Comparison of ENCODE assay signal across 13 cellular contexts in the genomic region with DNA sequence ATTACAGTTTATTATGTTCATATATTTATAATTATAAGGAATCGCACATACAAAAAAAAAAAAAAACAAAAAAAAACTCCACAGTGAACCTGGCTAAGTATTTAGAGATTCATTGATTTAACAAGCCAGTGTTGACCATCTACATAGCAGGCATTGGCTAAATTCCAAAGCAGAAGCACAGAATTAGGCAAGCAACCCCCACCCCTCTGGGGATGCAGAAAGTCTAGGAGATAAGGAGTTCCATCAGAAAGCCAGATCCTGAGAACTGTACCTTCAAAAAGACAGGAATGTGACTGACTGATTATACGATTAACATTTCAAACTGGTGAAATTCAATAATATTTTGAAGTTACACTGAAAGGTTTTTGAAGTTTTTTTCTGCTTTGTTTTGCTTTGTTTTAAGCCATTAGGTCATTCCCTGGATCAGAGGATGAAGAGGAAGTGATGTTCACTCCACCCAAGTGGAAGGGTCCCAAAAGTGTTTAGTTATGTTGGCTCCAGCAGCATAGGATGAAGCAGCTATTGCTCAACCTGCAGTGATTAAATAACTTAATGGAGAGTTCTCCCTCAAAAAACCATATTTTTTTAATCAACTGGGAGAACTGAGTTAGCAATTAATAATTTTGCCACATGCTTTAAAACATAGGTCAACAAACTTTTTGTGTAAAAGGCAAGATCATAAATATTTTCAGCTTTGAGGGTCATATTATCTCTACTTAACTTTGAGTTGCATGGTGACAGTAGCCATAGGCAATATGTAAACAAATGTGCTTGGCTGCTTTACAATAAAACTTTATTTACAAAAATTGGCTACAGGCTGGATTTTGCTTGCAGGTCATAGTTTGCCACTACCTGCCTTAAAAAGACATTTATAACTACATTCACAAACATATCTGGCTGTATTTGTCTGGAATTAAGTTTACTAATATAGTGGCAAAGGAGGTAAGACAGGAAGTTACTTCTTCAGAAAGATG. TPM values are rescaled to one million over a fixed set of nuclear protein-coding genes. Genes with fewer than 3 reads are reported as not detected.
DNase-seq lines count a peak whose midpoint lies in the region; ATAC-seq and TF ChIP-seq lines count a peak whose summit lies in the region.
"Had no signal": no experiment of that assay in that cellular context is flagged by ENCODE, and none has a peak within 500 bp of the region (broad histone marks: within the 10 kb centered on the region; RNA-seq: fewer than 3 reads in every experiment).

No MANE protein-coding gene starts in this region.

- H3K36me3 ChIP-seq in brain microvascular endothelial cell (replicated peaks) (no peaks in the 10 kb centered on the region), right atrium auricular region (no peaks in the 10 kb centered on the region)

- TF ChIP-seq CTCF in brain microvascular endothelial cell (IDR thresholded peaks at IDR 0.05; ENCODE audit: low read depth, low read length, missing control alignments), result no peak
- TF ChIP-seq CTCF in right atrium auricular region (IDR thresholded peaks at IDR 0.05), result no peak

- H3K4me3 ChIP-seq in brain microvascular endothelial cell (ENCODE audit: low read depth, low read length) (no peak overlapping the region), right atrium auricular region (no peak overlapping the region), skeletal muscle cell (ENCODE audit: low read depth, low read length) (no peak overlapping the region)

- H3K27ac ChIP-seq in brain microvascular endothelial cell, result peak overlapping the region; percentile 11
- peak overlapping the region; percentile 41 to 74 for H3K27ac ChIP-seq in right atrium auricular region

- no peaks in the 10 kb centered on the region for H3K9me3 ChIP-seq in right atrium auricular region

- DNase-seq in GM04503 (ENCODE audit: low read depth) (peak; percentile 84), brain microvascular endothelial cell (peak; percentile 30), right atrium auricular region (ENCODE audit: low spot score) (peak; percentile 67), skeletal muscle cell (ENCODE audit: low read depth) (peak; percentile 71), putamen (ENCODE audit: low spot score) (no peak), NCI-H1105 treated with DMSO at 0.1 percent for 48 hours (lab: John Stamatoyannopoulos, UW) (no peak), MV-4-11 (lab: John Stamatoyannopoulos, UW) (no peak)
- DNase-seq: activated CD4-positive, alpha-beta T cell treated with anti-CD3 and anti-CD28 coated beads, Interleukin-2, amount 10 ng/mL, durations not matched to agents 7 days and 5 days; activated naive CD4-positive, alpha-beta T cell treated with Interleukin-2 at 50 U/mL for 16 hours; DMS 273 treated with DMSO at 0.1 percent for 48 hours; Karpas-422; NCI-H526 had no signal

- in situ Hi-C loops in brain microvascular endothelial cell (cut with HindIII; ENCODE audit: low pct_ligation_motif_present, low sequenced_read_pairs), result no loop called here

- ATAC-seq in GM18867 (IDR thresholded peaks at IDR 0.05; ENCODE audit: unreplicated experiment), result no peak

- no peaks in the 10 kb centered on the region for H3K27me3 ChIP-seq in brain microvascular endothelial cell (replicated peaks)
- H3K27me3 ChIP-seq in right atrium auricular region, result no peaks in the 10 kb centered on the region

- peaks cover 0 to 24% of the 10 kb centered on the region in 2 donors for H3K4me1 ChIP-seq in right atrium auricular region

RNA-seq across cellular contexts. Expression of a gene that starts 49.6 kb away (rescaled TPM):
- total RNA-seq in right atrium auricular region, result 10 to 100 TPM; 79.6 to 80.5 TPM

Comparison
In these comparisons a context has a peak if more than half of its experiments do, and no peak if none do; other contexts are left out.
1. DNase-seq: peak in GM04503 (single experiment), brain microvascular endothelial cell (single experiment), right atrium auricular region (single experiment) and skeletal muscle cell (single experiment); none in putamen (single experiment), NCI-H1105 treated with DMSO at 0.1 percent for 48 hours (single experiment) and MV-4-11 (single experiment).